In the genomic region with DNA sequence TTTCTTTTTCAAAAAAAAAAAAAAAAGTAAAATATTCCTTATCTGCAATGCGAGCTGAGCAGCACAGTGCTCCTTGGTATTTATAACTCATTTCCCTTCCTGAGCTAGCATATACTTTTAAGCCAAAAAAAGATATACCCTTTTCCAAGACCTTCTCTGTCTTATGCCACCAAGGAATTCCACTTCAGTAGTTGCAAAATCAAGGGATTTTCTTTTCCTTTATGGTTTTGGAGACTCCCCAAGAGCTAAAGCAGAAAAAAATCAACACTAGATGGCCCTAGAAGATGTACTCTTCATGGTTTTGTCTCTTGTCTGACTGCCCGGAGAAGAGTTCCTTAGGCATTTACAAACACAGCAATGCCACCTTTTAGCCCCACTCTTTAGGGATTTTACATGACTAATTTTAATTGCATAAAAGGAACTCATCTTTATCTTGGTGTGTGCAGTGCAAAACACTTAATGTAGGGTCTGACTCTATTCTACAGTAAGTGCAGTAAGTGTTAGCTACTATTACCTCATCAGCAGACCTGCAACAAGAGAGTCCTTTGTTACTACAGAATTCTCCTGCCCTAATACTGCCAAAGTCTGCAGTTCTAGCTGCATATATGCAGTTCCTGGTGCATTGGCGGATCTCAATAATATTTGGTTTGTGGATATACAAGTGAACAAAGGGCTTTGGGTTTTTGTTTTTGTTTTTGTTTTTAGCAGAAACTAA, we compare ENCODE assay signal across 11 cellular contexts.
A peak's percentile ranks its signal among the peaks of the same experiment; 100 is the strongest.
DNase-seq lines count a peak whose midpoint lies in the region; ATAC-seq, FAIRE-seq and TF ChIP-seq lines count a peak whose summit lies in the region.
"Had no signal": no experiment of that assay in that cellular context is flagged by ENCODE, and none has a peak within 500 bp of the region (broad histone marks: within the 10 kb centered on the region; RNA-seq: fewer than 3 reads in every experiment).

No MANE protein-coding gene starts in this region.

- H4K20me1 ChIP-seq in neural progenitor cell (ENCODE audit: low read depth), result no peaks in the 10 kb centered on the region

- H3K36me3 Mint-ChIP-seq in neural progenitor cell, result no peaks in the 10 kb centered on the region

- H3F3A ChIP-seq in neural progenitor cell (ENCODE audit: low read depth), result no peaks in the 10 kb centered on the region

- no peaks in the 10 kb centered on the region for H3K4me1 Mint-ChIP-seq in neural progenitor cell

- H3K27ac ChIP-seq in neural progenitor cell (no peak overlapping the region), tibial artery (no peak overlapping the region)

- peak; percentile 25 for TF ChIP-seq CTCF in fibroblast of the aortic adventitia (IDR thresholded peaks at IDR 0.05; ENCODE audit: insufficient read depth, low read length)
- TF ChIP-seq CTCF in neural progenitor cell (IDR thresholded peaks at IDR 0.05), result peak; percentile 48
- TF ChIP-seq CTCF in tibial artery (IDR thresholded peaks at IDR 0.05), result no peak

- H3K27ac Mint-ChIP-seq in neural progenitor cell, result no peak overlapping the region

- H3K9ac ChIP-seq in neural progenitor cell, result no peak overlapping the region

- no peak overlapping the region for H3K4me3 Mint-ChIP-seq in neural progenitor cell
- H3K4me3 Mint-ChIP-seq: neural crest cell had no signal

- no peaks in the 10 kb centered on the region for H3K27me3 Mint-ChIP-seq in neural progenitor cell (ENCODE audit: insufficient read depth, low read depth)

- peaks cover 3% of the 10 kb centered on the region for H3K9me3 Mint-ChIP-seq in neural progenitor cell

- H3K4me1 ChIP-seq in neural progenitor cell, result no peaks in the 10 kb centered on the region
- H3K4me1 ChIP-seq in tibial artery, result peaks cover 0 to 5% (median 0%) of the 10 kb centered on the region in 4 donors

- ATAC-seq in GM19023 (IDR thresholded peaks at IDR 0.05; ENCODE audit: unreplicated experiment) (no peak), HG03432 (IDR thresholded peaks at IDR 0.05; ENCODE audit: unreplicated experiment) (no peak)

- H3K79me2 ChIP-seq in neural progenitor cell (ENCODE audit: low read depth), result no peaks in the 10 kb centered on the region

- no peak overlapping the region for H3K4me3 ChIP-seq in fibroblast of the aortic adventitia (ENCODE audit: low read depth, low read length)
- no peak overlapping the region for H3K4me3 ChIP-seq in neural progenitor cell
- no peak overlapping the region for H3K4me3 ChIP-seq in tibial artery

- FAIRE-seq in RCC 7860 (lab: Jason Lieb, UNC), result peak; percentile 81
- FAIRE-seq: G401.6, urothelium cell line had no signal

- H3K27me3 ChIP-seq in neural progenitor cell (no peaks in the 10 kb centered on the region), tibial artery (no peaks in the 10 kb centered on the region)

- peak overlapping the region; percentile 48 for H2AFZ ChIP-seq in neural progenitor cell (replicated peaks)

- intact Hi-C loops in tibial artery (cut with DNase I; ENCODE audit: low total_unique reads) (no loop called here), posterior vena cava (cut with DNase I) (no loop called here)

- H3K4me2 ChIP-seq in neural progenitor cell, result no peak overlapping the region

- H3K9me3 ChIP-seq in neural progenitor cell (ENCODE audit: low read depth) (no peaks in the 10 kb centered on the region), tibial artery (no peaks in the 10 kb centered on the region)

- DNase-seq in ELF-1 (ENCODE audit: low read depth, low spot score) (peak; percentile 3), RCC 7860 (ENCODE audit: low spot score) (peak; percentile 74), fibroblast of the aortic adventitia (ENCODE audit: low read depth) (peak; percentile 73), neural progenitor cell (ENCODE audit: low spot score) (peak; percentile 7), tibial artery (no peak), posterior vena cava (ENCODE audit: low spot score) (no peak)

- H3K36me3 ChIP-seq in neural progenitor cell (no peaks in the 10 kb centered on the region), tibial artery (no peaks in the 10 kb centered on the region)

Comparison
In these comparisons a context has a peak if more than half of its experiments do, and no peak if none do; other contexts are left out.
1. DNase-seq: peak in ELF-1 (single experiment), RCC 7860 (single experiment), fibroblast of the aortic adventitia (single experiment) and neural progenitor cell (single experiment); none in tibial artery (0 of 2) and posterior vena cava (single experiment).
2. CTCF ChIP-seq: peak in fibroblast of the aortic adventitia (single experiment) and neural progenitor cell (single experiment); none in tibial artery (0 of 2).